14 cellular contexts compared by ENCODE assay signal in the genomic region with DNA sequence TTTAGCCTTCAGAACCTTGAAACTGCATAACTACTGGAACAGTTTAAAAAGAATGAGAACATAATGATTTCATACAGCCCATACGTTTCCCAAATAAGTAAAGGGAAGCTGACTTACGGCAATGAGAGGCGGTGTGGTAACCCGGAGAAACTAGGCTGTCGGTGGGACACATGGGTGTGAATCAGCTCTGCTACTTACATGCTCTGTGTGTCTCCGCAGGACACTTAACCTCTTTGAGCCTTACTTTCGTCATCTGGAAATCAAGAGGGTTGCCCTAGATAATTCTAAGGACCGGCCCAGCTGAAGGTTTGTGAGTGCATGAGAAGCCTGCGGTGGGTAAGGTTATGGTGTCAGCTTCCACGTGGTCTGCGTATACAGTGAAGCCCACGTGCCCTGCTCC. TPM values are rescaled to one million over a fixed set of nuclear protein-coding genes. Genes with fewer than 3 reads are reported as not detected.
DNase-seq lines count a peak whose midpoint lies in the region; TF ChIP-seq lines count a peak whose summit lies in the region.
"Had no signal": no experiment of that assay in that cellular context is flagged by ENCODE, and none has a peak within 500 bp of the region (broad histone marks: within the 10 kb centered on the region; RNA-seq: fewer than 3 reads in every experiment).

No MANE protein-coding gene starts in this region.

- H3K4me3 ChIP-seq in OCI-LY3 (ENCODE audit: low read length): no peak overlapping the region
- no peak overlapping the region for H3K4me3 ChIP-seq in fibroblast of villous mesenchyme (ENCODE audit: low read depth, low read length)
- no peak overlapping the region for H3K4me3 ChIP-seq in trophoblast cell (ENCODE audit: low read depth, low read length)
- no peak overlapping the region for H3K4me3 ChIP-seq in Karpas-422 (ENCODE audit: low read length)
- H3K4me3 ChIP-seq: prostate gland had no signal

- H3K23ac ChIP-seq in trophoblast cell (ENCODE audit: low read length): no peak overlapping the region

- H3K4me2 ChIP-seq in OCI-LY3 (ENCODE audit: low read length) (peak overlapping the region; percentile 63; the same call in 1 of the 2 replicates), trophoblast cell (ENCODE audit: low read length) (no peak overlapping the region), Karpas-422 (ENCODE audit: low read depth, low read length, poor library complexity, severe bottlenecking) (no peak overlapping the region)

- H3K27me3 Mint-ChIP-seq in CD14-positive monocyte (ENCODE audit: low read depth in 3 of 3): peaks cover 16 to 25% (median 21%) of the 10 kb centered on the region in 3 donors

- H3K36me3 Mint-ChIP-seq in CD14-positive monocyte: no peaks in the 10 kb centered on the region

- H4K12ac ChIP-seq in trophoblast cell (ENCODE audit: low read depth, low read length): no peak overlapping the region

- peak overlapping the region; percentile 26 for H4K8ac ChIP-seq in trophoblast cell (ENCODE audit: low read depth, low read length)

- WGBS in trophoblast cell (ENCODE audit: extremely low coverage, insufficient coverage, insufficient read length): no CpG with 5 or more reads among the region's 12 CpGs

- peaks cover 14% of the 10 kb centered on the region for H3K4me1 ChIP-seq in OCI-LY3 (ENCODE audit: low read length)
- H3K4me1 ChIP-seq in trophoblast cell (ENCODE audit: control insufficient read depth in 1 of 2, insufficient read depth in 2 of 2, low read length in 2 of 2): peaks cover 0 to 4% of the 10 kb centered on the region in 2 experiments
- H3K4me1 ChIP-seq in Karpas-422 (ENCODE audit: low read length): no peaks in the 10 kb centered on the region
- H3K4me1 ChIP-seq: prostate gland had no signal

- intact Hi-C loops in CD14-positive monocyte (cut with micrococcal nuclease): loop anchor here in 1 of 2 donors (10.0 kb wide), 2 partner anchors 150 to 260 kb away; a partner anchor contains a TSS

- H3K36me3 ChIP-seq in OCI-LY3 (replicated peaks; ENCODE audit: low read depth, low read length): no peaks in the 10 kb centered on the region
- H3K36me3 ChIP-seq in trophoblast cell (ENCODE audit: control insufficient read depth in 1 of 2, insufficient read depth in 2 of 2, low read length in 2 of 2): no peaks in the 10 kb centered on the region
- H3K36me3 ChIP-seq in Karpas-422 (ENCODE audit: insufficient read depth, low read length): no peaks in the 10 kb centered on the region
- H3K36me3 ChIP-seq: prostate gland had no signal

- peaks cover 0 to 12% (median 8%) of the 10 kb centered on the region in 7 donors for H3K9me3 Mint-ChIP-seq in CD14-positive monocyte
- H3K9me3 Mint-ChIP-seq: activated T-helper 1 cell treated with anti-CD3 and anti-CD28 coated beads, Interleukin-12 subunit alpha, Interleukin-12 subunit beta, Interleukin-2, Interleukin-4 antibody, amounts not matched to agents 30 ng/mL and 10 ng/mL and 1 ng/mL, durations not matched to agents 14 hours and 24 hours and 36 hours had no signal

- H3K27ac Mint-ChIP-seq in CD14-positive monocyte: peak overlapping the region; percentile 83 to 96 (median 93)
- H3K27ac Mint-ChIP-seq: activated T-helper 1 cell treated with anti-CD3 and anti-CD28 coated beads, Interleukin-12 subunit alpha, Interleukin-12 subunit beta, Interleukin-2, Interleukin-4 antibody, amounts not matched to agents 30 ng/mL and 10 ng/mL and 1 ng/mL, durations not matched to agents 14 hours and 24 hours and 36 hours; CD8-positive, alpha-beta memory T cell; H9 had no signal

- TF ChIP-seq CTCF in CD14-positive monocyte (IDR thresholded peaks at IDR 0.05) (no peak), OCI-LY3 (IDR thresholded peaks at IDR 0.05; ENCODE audit: low read depth, low read length) (no peak), fibroblast of villous mesenchyme (IDR thresholded peaks at IDR 0.05; ENCODE audit: insufficient read depth, low read depth, low read length) (no peak)

- peak overlapping the region; percentile 8 for H3K18ac ChIP-seq in trophoblast cell (ENCODE audit: low read length)

- peak overlapping the region; percentile 92 for H2BK12ac ChIP-seq in trophoblast cell (ENCODE audit: low read length)

- H3K27me3 ChIP-seq in OCI-LY3 (ENCODE audit: low read depth, low read length): peaks cover 6% of the 10 kb centered on the region
- no peaks in the 10 kb centered on the region for H3K27me3 ChIP-seq in trophoblast cell (ENCODE audit: insufficient read depth, low read length)
- no peaks in the 10 kb centered on the region for H3K27me3 ChIP-seq in Karpas-422 (ENCODE audit: low read length)

- no peaks in the 10 kb centered on the region for H4K20me1 ChIP-seq in OCI-LY3 (ENCODE audit: insufficient read depth, low read length)
- no peaks in the 10 kb centered on the region for H4K20me1 ChIP-seq in Karpas-422 (ENCODE audit: insufficient read depth, low read depth, low read length)

- no peaks in the 10 kb centered on the region for H3K79me2 ChIP-seq in OCI-LY3 (ENCODE audit: low read length)
- H3K79me2 ChIP-seq in trophoblast cell (ENCODE audit: control insufficient read depth, insufficient read depth, low read length, poor library complexity): no peaks in the 10 kb centered on the region
- no peaks in the 10 kb centered on the region for H3K79me2 ChIP-seq in Karpas-422 (ENCODE audit: low read length)

- peak overlapping the region; percentile 68 for H3K14ac ChIP-seq in trophoblast cell (ENCODE audit: low read length)

- peak overlapping the region in 1 of 2 donors; percentile 75 for H3K4me3 Mint-ChIP-seq in CD14-positive monocyte
- H3K4me3 Mint-ChIP-seq: activated T-helper 1 cell treated with anti-CD3 and anti-CD28 coated beads, Interleukin-12 subunit alpha, Interleukin-12 subunit beta, Interleukin-2, Interleukin-4 antibody, amounts not matched to agents 30 ng/mL and 10 ng/mL and 1 ng/mL, durations not matched to agents 14 hours and 24 hours and 36 hours; CD8-positive, alpha-beta memory T cell; H9 had no signal

- H3K79me1 ChIP-seq in trophoblast cell (ENCODE audit: low read length): peaks cover 13% of the 10 kb centered on the region

- DNase-seq in CD14-positive monocyte (ENCODE audit: low spot score) (peak; percentile 83), fibroblast of villous mesenchyme (ENCODE audit: low read depth) (peak; percentile 83), trophoblast cell (peak; percentile 49 to 57), midbrain (lab: John Stamatoyannopoulos, UW) (no peak), Karpas-422 (no peak), COLO668 (lab: John Stamatoyannopoulos, UW; ENCODE audit: unreplicated experiment) (no peak)
- DNase-seq in NK-92 treated with Interleukin-12 subunit alpha and Interleukin-12 subunit beta, amount 100 ng/mL, for 24 hours (lab: John Stamatoyannopoulos, UW): no peak
- DNase-seq: CD8-positive, alpha-beta memory T cell; H9; NCI-H2107; RPMI8226 had no signal

- H3K9me3 ChIP-seq in OCI-LY3 (ENCODE audit: insufficient read depth, low read length) (no peaks in the 10 kb centered on the region), trophoblast cell (ENCODE audit: insufficient read depth, low read depth, low read length) (peaks cover 3% of the 10 kb centered on the region), Karpas-422 (ENCODE audit: low read length) (no peaks in the 10 kb centered on the region)
- H3K9me3 ChIP-seq: prostate gland had no signal

- H2AFZ ChIP-seq in OCI-LY3 (ENCODE audit: low read depth, low read length) (no peak overlapping the region), trophoblast cell (ENCODE audit: insufficient read depth, low read length, poor library complexity) (no peak overlapping the region), Karpas-422 (ENCODE audit: low read length) (no peak overlapping the region)

- H3K4ac ChIP-seq in trophoblast cell (ENCODE audit: low read depth, low read length): no peak overlapping the region

- peak overlapping the region; percentile 26 for H2BK5ac ChIP-seq in trophoblast cell (ENCODE audit: low read depth, low read length, poor library complexity)

- H4K91ac ChIP-seq in trophoblast cell (ENCODE audit: low read depth, low read length): peak overlapping the region; percentile 66

- no peak overlapping the region for H3K9ac ChIP-seq in OCI-LY3 (ENCODE audit: low read length)
- no peak overlapping the region for H3K9ac ChIP-seq in trophoblast cell (ENCODE audit: low read length)
- H3K9ac ChIP-seq in Karpas-422 (ENCODE audit: low read length): no peak overlapping the region

- peak overlapping the region; percentile 49 for H2AK5ac ChIP-seq in trophoblast cell (ENCODE audit: low read length)

- peak overlapping the region; percentile 36 for H2BK120ac ChIP-seq in trophoblast cell (ENCODE audit: insufficient read depth, low read length, poor library complexity)

- H3K4me1 Mint-ChIP-seq in CD14-positive monocyte: peaks cover 34% of the 10 kb centered on the region

- H3K27ac ChIP-seq in OCI-LY3 (ENCODE audit: low read length) (no peak overlapping the region), trophoblast cell (ENCODE audit: low read depth, low read length) (no peak overlapping the region), Karpas-422 (ENCODE audit: low read length) (no peak overlapping the region)
- H3K27ac ChIP-seq: prostate gland had no signal

- H3K9me2 ChIP-seq in Karpas-422 (replicated peaks; ENCODE audit: insufficient read depth, low read length): no peaks in the 10 kb centered on the region

RNA-seq across cellular contexts. Expression of a gene that starts 49.3 kb away (rescaled TPM):
- 10 to 100 TPM in 1 of 2 donors, 1 to 10 TPM in 1; 6.3 to 21.6 TPM for polyA plus RNA-seq in CD14-positive monocyte
- 8.7 and 11.2 TPM in 2 replicates for total RNA-seq in fibroblast of villous mesenchyme
- polyA plus RNA-seq in trophoblast cell (2013): 54.5 and 57.2 TPM in 2 replicates
- not detected in 2 replicates for total RNA-seq in Karpas-422 (2014; rRNA removed; shearing (Covaris generic); ENCODE audit: low replicate concordance)

Comparison
In these comparisons a context has a peak if more than half of its experiments do, and no peak if none do; other contexts are left out.
1. DNase-seq: peak in CD14-positive monocyte (single experiment), fibroblast of villous mesenchyme (single experiment) and trophoblast cell (2 of 2); none in midbrain (single experiment), Karpas-422 (single experiment), COLO668 (single experiment) and NK-92 treated with Interleukin-12 subunit alpha and Interleukin-12 subunit beta, amount 100 ng/mL, for 24 hours (single experiment).